ENCODE assay signal across 12 cellular contexts in the genomic region with DNA sequence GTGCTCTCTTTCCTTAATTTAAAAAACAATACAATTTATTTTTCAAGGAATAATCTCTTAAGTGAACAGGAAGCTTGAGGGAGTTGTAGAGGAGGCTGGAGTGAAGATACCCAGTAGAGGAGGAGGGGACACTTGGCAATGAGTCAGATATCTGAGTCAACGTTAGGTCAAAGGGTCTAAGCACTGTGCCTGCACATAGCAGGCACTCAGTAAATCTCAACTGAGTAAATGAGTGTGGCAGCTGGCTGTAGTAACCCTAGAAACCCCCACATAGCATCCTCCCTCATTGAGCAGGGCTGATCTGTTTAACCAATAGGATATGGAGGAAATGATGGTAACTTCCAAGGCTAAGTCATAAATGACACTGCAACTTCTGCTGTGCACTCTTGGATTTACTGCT.
A peak's percentile ranks its signal among the peaks of the same experiment; 100 is the strongest.
DNase-seq lines count a peak whose midpoint lies in the region; ATAC-seq and TF ChIP-seq lines count a peak whose summit lies in the region.
"Had no signal": no experiment of that assay in that cellular context is flagged by ENCODE, and none has a peak within 500 bp of the region (broad histone marks: within the 10 kb centered on the region; RNA-seq: fewer than 3 reads in every experiment).

No MANE protein-coding gene starts in this region.

- no peak overlapping the region for H3K4me3 Mint-ChIP-seq in Caco-2 (ENCODE audit: unreplicated experiment)

- H3K27me3 ChIP-seq in Caco-2 (replicated peaks; ENCODE audit: control insufficient read depth, insufficient read depth, low read length): no peaks in the 10 kb centered on the region; the same call in 1 of the 2 replicates
- H3K27me3 ChIP-seq: neutrophil had no signal

- intact Hi-C loops in Caco-2 (cut with micrococcal nuclease; ENCODE audit: unreplicated experiment): no loop called here

- ATAC-seq in HG02571 (IDR thresholded peaks at IDR 0.05; ENCODE audit: unreplicated experiment): peak; percentile 31

- DNase-seq in EL (peak; percentile 88), NCI-H226 (peak; percentile 70), fibroblast of pulmonary artery (ENCODE audit: low read depth) (peak; percentile 77), NCI-H1694 (lab: John Stamatoyannopoulos, UW) (no peak), Caco-2 (no peak), germinal center (ENCODE audit: low spot score) (no peak)
- no peak for DNase-seq in activated T-cell treated with anti-CD3 and anti-CD28 coated beads, Interleukin-2, amount 50 U/mL, for 1 hour
- DNase-seq: hippocampal formation, NCI-H1930 had no signal

- CTCF ChIA-PET in Caco-2 (lab: Charles Lee): no interaction called here

- POLR2A ChIA-PET in Caco-2 (lab: Charles Lee): no interaction called here

- BruUV-seq in Caco-2 (replicated peaks; lab: Mats Ljungman, UMichigan): no TSS peak

- no peaks in the 10 kb centered on the region for H3K36me3 Mint-ChIP-seq in Caco-2 (ENCODE audit: insufficient read depth, unreplicated experiment)
- H3K36me3 Mint-ChIP-seq: activated naive CD4-positive, alpha-beta T cell treated with anti-CD3 and anti-CD28 coated beads, Interleukin-2, amount 50 U/mL, for 72 hours had no signal

- no peaks in the 10 kb centered on the region for H3K27me3 Mint-ChIP-seq in Caco-2 (ENCODE audit: insufficient read depth, unreplicated experiment)

- no peaks in the 10 kb centered on the region for H3K36me3 ChIP-seq in Caco-2 (ENCODE audit: control insufficient read depth, insufficient read depth, low read length)
- H3K36me3 ChIP-seq: neutrophil had no signal

- no peaks in the 10 kb centered on the region for H3K4me1 Mint-ChIP-seq in Caco-2 (ENCODE audit: low read depth, unreplicated experiment)

- H3K9me3 Mint-ChIP-seq in Caco-2 (ENCODE audit: unreplicated experiment): no peaks in the 10 kb centered on the region
- H3K9me3 Mint-ChIP-seq: activated naive CD4-positive, alpha-beta T cell treated with anti-CD3 and anti-CD28 coated beads, Interleukin-2, amount 50 U/mL, for 72 hours had no signal

- H3K4me3 ChIP-seq in fibroblast of pulmonary artery (replicated peaks; ENCODE audit: low read depth, low read length) (no peak overlapping the region), Caco-2 (ENCODE audit: low read depth, low read length) (no peak overlapping the region)

- no peak for TF ChIP-seq CTCF in fibroblast of pulmonary artery (IDR thresholded peaks at IDR 0.05; ENCODE audit: low read length, missing control alignments)
- no peak for TF ChIP-seq CTCF in Caco-2 (IDR thresholded peaks at IDR 0.05; ENCODE audit: insufficient read depth in 1 of 2, low read depth in 1 of 2, low read length in 1 of 2, severe bottlenecking in 1 of 2, unreplicated experiment in 1 of 2)

- H3K4me1 ChIP-seq in Caco-2: no peaks in the 10 kb centered on the region

- no peaks in the 10 kb centered on the region for H3K9me3 ChIP-seq in Caco-2
- H3K9me3 ChIP-seq: neutrophil had no signal

- no peak overlapping the region for H3K27ac Mint-ChIP-seq in Caco-2 (ENCODE audit: unreplicated experiment)
- H3K27ac Mint-ChIP-seq: activated naive CD4-positive, alpha-beta T cell treated with anti-CD3 and anti-CD28 coated beads, Interleukin-2, amount 50 U/mL, for 72 hours had no signal

Comparison
In these comparisons a context has a peak if more than half of its experiments do, and no peak if none do; other contexts are left out.
1. DNase-seq: peak in EL (single experiment), NCI-H226 (single experiment) and fibroblast of pulmonary artery (single experiment); none in NCI-H1694 (single experiment), Caco-2 (0 of 2), germinal center (single experiment) and activated T-cell treated with anti-CD3 and anti-CD28 coated beads, Interleukin-2, amount 50 U/mL, for 1 hour (single experiment).